22 cellular contexts compared by ENCODE assay signal in the genomic region with DNA sequence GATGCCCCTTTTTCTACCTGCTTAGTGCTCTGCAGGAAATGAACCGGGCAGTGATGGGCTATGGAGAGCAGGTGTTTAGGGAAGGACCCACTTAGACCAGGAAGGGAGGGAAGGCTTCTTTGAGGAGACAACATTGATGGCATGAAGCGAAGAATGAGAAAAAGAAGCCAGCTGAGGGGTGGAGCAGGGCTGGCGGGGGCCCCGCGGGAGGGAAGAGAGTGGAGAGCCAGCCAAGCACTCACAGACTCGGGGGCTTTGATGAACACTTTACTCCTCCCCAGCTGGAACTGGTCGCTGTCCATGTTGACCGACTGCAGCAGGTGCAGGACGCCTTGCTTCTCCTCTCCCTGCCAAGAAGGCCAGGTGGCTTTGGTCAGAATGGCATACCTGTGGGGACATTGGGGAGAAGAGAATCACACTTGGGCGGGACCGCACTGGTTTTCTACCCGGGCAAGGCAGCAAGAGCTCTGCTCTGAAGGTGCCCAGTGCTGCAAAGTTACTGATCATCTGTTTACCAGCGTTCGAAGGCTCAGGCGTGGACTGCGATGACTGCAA. TPM values are rescaled to one million over a fixed set of nuclear protein-coding genes. Genes with fewer than 3 reads are reported as not detected.
DNase-seq lines count a peak whose midpoint lies in the region; ATAC-seq and TF ChIP-seq lines count a peak whose summit lies in the region.
"Had no signal": no experiment of that assay in that cellular context is flagged by ENCODE, and none has a peak within 500 bp of the region (broad histone marks: within the 10 kb centered on the region; RNA-seq: fewer than 3 reads in every experiment).

No MANE protein-coding gene starts in this region.

- H3K4me3 ChIP-seq in upper lobe of left lung, result no peak overlapping the region
- H3K4me3 ChIP-seq: esophagus squamous epithelium, GM23248, thoracic aorta had no signal

- TF ChIP-seq POLR2A in upper lobe of left lung (IDR thresholded peaks at IDR 0.05), result no peak

- no peak for TF ChIP-seq EP300 in upper lobe of left lung (IDR thresholded peaks at IDR 0.05)

- intact Hi-C loops in natural killer cell (cut with micrococcal nuclease), result loop anchor here (5.0 kb wide), 1 partner anchor 314 kb away; no protein-coding TSS in a partner anchor

- WGBS in upper lobe of left lung, 2 donors, result 92 to 95% methylated on average over 15 to 16 of the region's 16 CpGs

- peak overlapping the region; percentile 36 to 68 (median 60) for H3K27ac ChIP-seq in upper lobe of left lung
- H3K27ac ChIP-seq: GM23248, KMS-11 had no signal

- H3K27me3 ChIP-seq in upper lobe of left lung, result no peaks in the 10 kb centered on the region
- H3K27me3 ChIP-seq: esophagus squamous epithelium had no signal

- H3K9me3 Mint-ChIP-seq in activated naive CD4-positive, alpha-beta T cell treated with anti-CD3 and anti-CD28 coated beads, Interleukin-2, amount 50 U/mL, for 24 hours, result no peaks in the 10 kb centered on the region
- H3K9me3 Mint-ChIP-seq in memory B cell (peaks cover 3% of the 10 kb centered on the region), natural killer cell (no peaks in the 10 kb centered on the region)
- H3K9me3 Mint-ChIP-seq: central memory CD8-positive, alpha-beta T cell; effector memory CD8-positive, alpha-beta T cell had no signal

- H3K36me3 Mint-ChIP-seq in activated naive CD4-positive, alpha-beta T cell treated with anti-CD3 and anti-CD28 coated beads, Interleukin-2, amount 50 U/mL, for 24 hours, result no peaks in the 10 kb centered on the region
- H3K36me3 Mint-ChIP-seq in memory B cell (peaks cover 25% of the 10 kb centered on the region), natural killer cell (no peaks in the 10 kb centered on the region)

- TF ChIP-seq CTCF in upper lobe of left lung (IDR thresholded peaks at IDR 0.05) (no peak), natural killer cell (IDR thresholded peaks at IDR 0.05) (no peak)

- ATAC-seq in memory B cell (ENCODE audit: low read depth) (no peak), upper lobe of left lung (ENCODE audit: low FRiP score in 2 of 2) (no peak), HG03442 (IDR thresholded peaks at IDR 0.05; ENCODE audit: unreplicated experiment) (no peak), natural killer cell (no peak)
- ATAC-seq: effector memory CD8-positive, alpha-beta T cell; left colon had no signal

- no peak for DNase-seq in activated naive CD4-positive, alpha-beta T cell treated with Interleukin-2 at 50 U/mL for 16 hours
- DNase-seq in SHP77 treated with DMSO at 0.1 percent for 48 hours (lab: John Stamatoyannopoulos, UW), result peak; percentile 5
- no peak for DNase-seq in memory B cell (ENCODE audit: low spot score in 2 of 2)
- DNase-seq in upper lobe of left lung, result peak in 1 of 2 donors; percentile 53
- no peak for DNase-seq in cerebellar nuclear complex (lab: John Stamatoyannopoulos, UW)
- no peak for DNase-seq in natural killer cell
- DNase-seq: activated CD4-positive, alpha-beta T cell treated with anti-CD3 and anti-CD28 coated beads for 48 hours; DND-41; effector memory CD8-positive, alpha-beta T cell; esophagus squamous epithelium; GM23248; left colon; NK-92 treated with Interleukin-12 subunit alpha and Interleukin-12 subunit beta, amount 100 ng/mL, for 24 hours; SW 1271 had no signal

- H3K27ac Mint-ChIP-seq in activated naive CD4-positive, alpha-beta T cell treated with anti-CD3 and anti-CD28 coated beads, Interleukin-2, amount 50 U/mL, for 24 hours, result peak overlapping the region; percentile 66
- peak overlapping the region; percentile 32 for H3K27ac Mint-ChIP-seq in memory B cell
- no peak overlapping the region for H3K27ac Mint-ChIP-seq in natural killer cell
- H3K27ac Mint-ChIP-seq: effector memory CD8-positive, alpha-beta T cell had no signal

- H3K4me3 Mint-ChIP-seq in activated naive CD4-positive, alpha-beta T cell treated with anti-CD3 and anti-CD28 coated beads, Interleukin-2, amount 50 U/mL, for 24 hours, result no peak overlapping the region
- H3K4me3 Mint-ChIP-seq in memory B cell (no peak overlapping the region), natural killer cell (no peak overlapping the region)
- H3K4me3 Mint-ChIP-seq: central memory CD8-positive, alpha-beta T cell; effector memory CD8-positive, alpha-beta T cell had no signal

- peaks cover 9% of the 10 kb centered on the region for H3K27me3 Mint-ChIP-seq in activated naive CD4-positive, alpha-beta T cell treated with anti-CD3 and anti-CD28 coated beads, Interleukin-2, amount 50 U/mL, for 24 hours
- no peaks in the 10 kb centered on the region for H3K27me3 Mint-ChIP-seq in memory B cell
- peaks cover 8 to 18% of the 10 kb centered on the region in 2 donors for H3K27me3 Mint-ChIP-seq in natural killer cell (ENCODE audit: low read depth in 2 of 2)

- H3K4me1 Mint-ChIP-seq in activated naive CD4-positive, alpha-beta T cell treated with anti-CD3 and anti-CD28 coated beads, Interleukin-2, amount 50 U/mL, for 24 hours, result no peaks in the 10 kb centered on the region
- H3K4me1 Mint-ChIP-seq in memory B cell (peaks cover 4% of the 10 kb centered on the region), natural killer cell (no peaks in the 10 kb centered on the region)
- H3K4me1 Mint-ChIP-seq: central memory CD8-positive, alpha-beta T cell had no signal

- H3K36me3 ChIP-seq in upper lobe of left lung, result peaks cover 0 to 9% (median 0%) of the 10 kb centered on the region in 4 donors

- peaks cover 8 to 17% (median 13%) of the 10 kb centered on the region in 4 donors for H3K4me1 ChIP-seq in upper lobe of left lung

- H3K9me3 ChIP-seq in upper lobe of left lung, result peaks cover 0 to 8% (median 0%) of the 10 kb centered on the region in 4 donors

RNA-seq across cellular contexts. Expression of gene LDHAL6B, which starts 28.4 kb away (rescaled TPM):
- total RNA-seq in upper lobe of left lung (1 to 10 TPM in 1 of 6 donors, not detected in 5; 2.1 TPM), natural killer cell (not detected)
- total RNA-seq: esophagus squamous epithelium, glomerular endothelial cell, GM23248, left colon, mononuclear cell, renal cortical epithelial cell, thoracic aorta had no signal

Comparison
In these comparisons a context has a peak if more than half of its experiments do, and no peak if none do; other contexts are left out.
1. H3K27ac Mint-ChIP-seq: peak in activated naive CD4-positive, alpha-beta T cell treated with anti-CD3 and anti-CD28 coated beads, Interleukin-2, amount 50 U/mL, for 24 hours (single experiment) and memory B cell (single experiment); none in natural killer cell (0 of 2).